ENCODE assay signal across 1 cellular context in genomic region chr3:9439331-9439730, GRCh38.
TF ChIP-seq lines count a peak whose summit lies in the region.

No MANE protein-coding gene starts in this region.

TF ChIP-seq in HEK293, 187 proteins besides CTCF, POLR2A, EP300 and RAD21 (continued from another document and continues in another):
- TF ChIP-seq BCL6B (tag by site-specific recombination; IDR thresholded peaks at IDR 0.05) (peak; percentile 95), ZNF692 (tag by site-specific recombination; IDR thresholded peaks at IDR 0.05) (peak; percentile 56; the same call in 1 of the 2 replicates), PRDM1 (tag by site-specific recombination; IDR thresholded peaks at IDR 0.05) (peak; percentile 84), ZNF514 (tag by site-specific recombination; IDR thresholded peaks at IDR 0.05) (no peak), ZNF266 (tag by site-specific recombination; IDR thresholded peaks at IDR 0.05; ENCODE audit: low read depth) (no peak), ZNF704 (tag by site-specific recombination; IDR thresholded peaks at IDR 0.05) (no peak), ZNF791 (tag by site-specific recombination; IDR thresholded peaks at IDR 0.05) (no peak), ZNF398 (tag by site-specific recombination; IDR thresholded peaks at IDR 0.05) (peak; percentile 27; the same call in 1 of the 2 replicates), ZBTB17 (tag by site-specific recombination; IDR thresholded peaks at IDR 0.05) (no peak), GLIS1 (tag by site-specific recombination; IDR thresholded peaks at IDR 0.05) (no peak), KLF16 (tag by site-specific recombination; IDR thresholded peaks at IDR 0.05) (no peak), ZNF248 (tag by site-specific recombination; IDR thresholded peaks at IDR 0.05) (no peak), ZNF362 (tag by site-specific recombination; IDR thresholded peaks at IDR 0.05) (no peak), ZBTB7A (tag by site-specific recombination; IDR thresholded peaks at IDR 0.05; ENCODE audit: low read depth) (no peak), INSM2 (tag by site-specific recombination; IDR thresholded peaks at IDR 0.05) (0 out of 2 replicates have a peak, but pooled peaks have one; percentile 42), REST (tag by site-specific recombination; IDR thresholded peaks at IDR 0.05) (no peak), ZSCAN30 (tag by site-specific recombination; IDR thresholded peaks at IDR 0.05) (no peak), PATZ1 (tag by site-specific recombination; IDR thresholded peaks at IDR 0.05) (no peak), ZNF558 (tag by site-specific recombination; IDR thresholded peaks at IDR 0.05) (no peak), ZNF292 (tag by site-specific recombination; IDR thresholded peaks at IDR 0.05; ENCODE audit: borderline replicate concordance, low read depth) (no peak), ZNF561 (tag by site-specific recombination; IDR thresholded peaks at IDR 0.05; ENCODE audit: borderline replicate concordance) (no peak), ZNF623 (tag by site-specific recombination; IDR thresholded peaks at IDR 0.05) (no peak), ZNF785 (tag by site-specific recombination; IDR thresholded peaks at IDR 0.05) (no peak), ZNF621 (tag by site-specific recombination; IDR thresholded peaks at IDR 0.05) (no peak), ZNF610 (tag by site-specific recombination; IDR thresholded peaks at IDR 0.05; ENCODE audit: borderline replicate concordance) (no peak), ZNF473 (tag by site-specific recombination; IDR thresholded peaks at IDR 0.05) (no peak), PRDM10 (tag by site-specific recombination; IDR thresholded peaks at IDR 0.05) (0 out of 2 replicates have a peak, but pooled peaks have one; percentile 12), ZNF354C (tag by site-specific recombination; IDR thresholded peaks at IDR 0.05; ENCODE audit: borderline replicate concordance, low read depth) (no peak), ZNF18 (tag by site-specific recombination; IDR thresholded peaks at IDR 0.05) (no peak), ELK4 (IDR thresholded peaks at IDR 0.05; ENCODE audit: borderline replicate concordance, low read depth, low read length) (no peak), ZNF501 (tag by site-specific recombination; IDR thresholded peaks at IDR 0.05) (no peak), ZNF580 (tag by site-specific recombination; IDR thresholded peaks at IDR 0.05) (no peak), ZNF548 (tag by site-specific recombination; IDR thresholded peaks at IDR 0.05) (no peak), ZNF768 (tag by site-specific recombination; IDR thresholded peaks at IDR 0.05) (no peak), WT1 (tag by site-specific recombination; IDR thresholded peaks at IDR 0.05) (no peak), ZFP3 (tag by site-specific recombination; IDR thresholded peaks at IDR 0.05; ENCODE audit: low read depth) (no peak), ZEB2 (tag by site-specific recombination; IDR thresholded peaks at IDR 0.05) (no peak)
